ENCODE assay signal across 22 cellular contexts in genomic region chr1:166676981-166677380, GRCh38.
"Had no signal": no experiment of that assay in that cellular context is flagged by ENCODE, and none has a peak within 500 bp of the region (broad histone marks: within the 10 kb centered on the region; RNA-seq: fewer than 3 reads in every experiment).

No MANE protein-coding gene starts in this region.

- H3K27ac ChIP-seq: epithelial cell of prostate, gastroesophageal sphincter, neural progenitor cell, upper lobe of left lung had no signal

- DNase-seq: activated B cell treated with CpG ODN at 0.5 μM for 24 hours; activated CD4-positive, alpha-beta memory T cell treated with anti-CD3 and anti-CD28 coated beads for 36 hours; activated CD4-positive, alpha-beta T cell treated with anti-CD3 and anti-CD28 coated beads for 48 hours; activated effector memory CD4-positive, alpha-beta T cell treated with anti-CD3 and anti-CD28 coated beads, Interleukin-2, amount 50 U/mL, for 16 hours; activated naive CD4-positive, alpha-beta T cell treated with anti-CD3 and anti-CD28 coated beads, Interleukin-2, amount 10 ng/mL, durations not matched to agents 7 days and 5 days; activated T-cell treated with anti-CD3 and anti-CD28 coated beads for 4 hours; amygdala; cerebellar nuclear complex; cortex of kidney; head of caudate nucleus; left ventricle myocardium superior; mammary epithelial cell; naive thymus-derived CD8-positive, alpha-beta T cell; retina; stimulated activated CD4-positive, alpha-beta T cell treated with anti-CD3 and anti-CD28 coated beads, Interleukin-2, amount 100 ng/mL, for 48 hours; stimulated activated CD8-positive, alpha-beta memory T cell treated with anti-CD3 and anti-CD28 coated beads, Interleukin-4, amount 100 ng/mL, for 48 hours; stimulated activated naive B cell treated with anti-CD40 and anti-IgM and Interleukin-4, amounts not matched to agents 10 μg/mL and 1 μg/mL and 100 μg/mL, for 72 hours; upper lobe of left lung had no signal

- H3K4me2 ChIP-seq: neural progenitor cell had no signal

- H3K4me3 ChIP-seq: gastroesophageal sphincter, neural progenitor cell, upper lobe of left lung had no signal

- H3K9me3 ChIP-seq: gastroesophageal sphincter, upper lobe of left lung had no signal

- H3K4me1 ChIP-seq: gastroesophageal sphincter, neural progenitor cell, upper lobe of left lung had no signal

- H3K36me3 ChIP-seq: gastroesophageal sphincter, neural progenitor cell, upper lobe of left lung had no signal

- H3K9ac ChIP-seq: neural progenitor cell had no signal

- ATAC-seq: gastroesophageal sphincter; left ventricle myocardium superior; naive thymus-derived CD8-positive, alpha-beta T cell; stimulated activated naive B cell treated with anti-CD40 and anti-IgM and Interleukin-4, amounts not matched to agents 10 μg/mL and 1 μg/mL and 100 μg/mL, for 72 hours had no signal

- H2AFZ ChIP-seq: neural progenitor cell had no signal

- H3K27me3 ChIP-seq: neural progenitor cell, upper lobe of left lung had no signal

- FAIRE-seq: islet of Langerhans had no signal
